In genomic region chr14:101808894-101809670, GRCh38 we compare ENCODE assay signal across 8 cellular contexts. TPM values are rescaled to one million over a fixed set of nuclear protein-coding genes. Genes with fewer than 3 reads are reported as not detected.
DNase-seq lines count a peak whose midpoint lies in the region; ATAC-seq and TF ChIP-seq lines count a peak whose summit lies in the region.

No MANE protein-coding gene starts in this region.

- H4K8ac ChIP-seq in H9 (replicated peaks; ENCODE audit: insufficient read length, low read depth, low read length): no peak overlapping the region

- H3K4me1 Mint-ChIP-seq in H9: peaks cover 18 to 36% of the 10 kb centered on the region in 2 experiments
- peaks cover 40% of the 10 kb centered on the region for H3K4me1 Mint-ChIP-seq in activated CD4-positive, alpha-beta memory T cell treated with anti-CD3 and anti-CD28 coated beads, Interleukin-2, amount 10 ng/mL, durations not matched to agents 7 days and 5 days

- POLR2A ChIA-PET in activated CD4-positive, alpha-beta memory T cell treated with anti-CD3 and anti-CD28 coated beads, Interleukin-2, amount 10 ng/mL, durations not matched to agents 7 days and 5 days (lab: Charles Lee): interaction anchor here (0.8 to 12.1 kb wide), 26 partner anchors 10 to 279 kb away, joined by 3 to 823 read pairs (median 13); partner anchors contain the start of gene PPP2R5C

- H3K36me3 Mint-ChIP-seq in H9 (ENCODE audit: insufficient read depth in 1 of 3, low read depth in 3 of 3): peaks cover 0 to 4% (median 2%) of the 10 kb centered on the region in 3 experiments; a peak in 2 of 7 replicates
- H3K36me3 Mint-ChIP-seq in activated CD4-positive, alpha-beta memory T cell treated with anti-CD3 and anti-CD28 coated beads, Interleukin-2, amount 10 ng/mL, durations not matched to agents 7 days and 5 days (ENCODE audit: low read depth): peaks cover 39% of the 10 kb centered on the region

- no peak overlapping the region for H2BK20ac ChIP-seq in H9 (ENCODE audit: low read depth, low read length, poor library complexity, severe bottlenecking)

- H3K27ac ChIP-seq in H9 (ENCODE audit: insufficient read length, low read depth, low read length) (peak overlapping the region; percentile 94), spleen (peak overlapping the region; percentile 93 to 100 (median 99))

- H3K23ac ChIP-seq in H9 (ENCODE audit: insufficient read length, low read depth, low read length): no peak overlapping the region

- no peak overlapping the region for H4K91ac ChIP-seq in H9 (ENCODE audit: insufficient read length, low read depth, low read length)

- H3K4me3 ChIP-seq in iPS-11a (ENCODE audit: low read depth, low read length): peak overlapping the region; percentile 98
- H3K4me3 ChIP-seq in spleen: peak overlapping the region; percentile 33 to 80 (median 54)

- H3K9me3 ChIP-seq in H9 (ENCODE audit: control insufficient read depth, low read depth, low read length): no peaks in the 10 kb centered on the region
- peaks cover 0 to 5% (median 0%) of the 10 kb centered on the region in 8 donors for H3K9me3 ChIP-seq in spleen

- DNase-seq in H9 (no peak), spleen (no peak)
- DNase-seq in activated CD4-positive, alpha-beta memory T cell treated with anti-CD3 and anti-CD28 coated beads, Interleukin-2, amount 10 ng/mL, durations not matched to agents 7 days and 5 days: no peak

- H3K27ac Mint-ChIP-seq in H9: peak overlapping the region; percentile 99 to 100 (median 100)
- peak overlapping the region; percentile 96 for H3K27ac Mint-ChIP-seq in activated CD4-positive, alpha-beta memory T cell treated with anti-CD3 and anti-CD28 coated beads, Interleukin-2, amount 10 ng/mL, durations not matched to agents 7 days and 5 days

- CTCF ChIA-PET in activated CD4-positive, alpha-beta memory T cell treated with anti-CD3 and anti-CD28 coated beads, Interleukin-2, amount 10 ng/mL, durations not matched to agents 7 days and 5 days (lab: Charles Lee): interaction anchor here (0.6 to 8.6 kb wide), 14 partner anchors 9 to 1525 kb away, joined by 3 to 84 read pairs (median 4); partner anchors contain the start of gene EIF5

- H3K4me3 Mint-ChIP-seq in H9: peak overlapping the region; percentile 87 to 92
- peak overlapping the region; percentile 83 for H3K4me3 Mint-ChIP-seq in activated CD4-positive, alpha-beta memory T cell treated with anti-CD3 and anti-CD28 coated beads, Interleukin-2, amount 10 ng/mL, durations not matched to agents 7 days and 5 days

- no peak overlapping the region for H3K18ac ChIP-seq in H9 (ENCODE audit: insufficient read length, low read depth, low read length)

- no peak overlapping the region for H2BK5ac ChIP-seq in H9 (ENCODE audit: insufficient read length, low read length)

- no peak overlapping the region for H3K56ac ChIP-seq in H9 (ENCODE audit: insufficient read length, low read depth, low read length)

- H3K23me2 ChIP-seq in H9 (ENCODE audit: insufficient read length, low read depth, low read length, poor library complexity, severe bottlenecking): no peaks in the 10 kb centered on the region

- H3K36me3 ChIP-seq in spleen: peaks cover 0 to 20% (median 0%) of the 10 kb centered on the region in 6 donors

- H3K79me1 ChIP-seq in H9 (ENCODE audit: insufficient read depth, low read depth, low read length, poor library complexity, severe bottlenecking): peaks cover 4% of the 10 kb centered on the region

- TF ChIP-seq CTCF in H9 (conservative IDR thresholded peaks at IDR 0.05): no peak
- TF ChIP-seq CTCF in spleen (IDR thresholded peaks at IDR 0.05 in 8 of 11, conservative IDR thresholded peaks at IDR 0.05 in 3 of 11): no peak

- no peak for TF ChIP-seq POLR2A in spleen (IDR thresholded peaks at IDR 0.05)

- WGBS in H9 (ENCODE audit: extremely low coverage, insufficient read length, low lambda C conversion rate): no CpG with 5 or more reads among the region's 6 CpGs
- 44 to 53% (median 47%) methylated on average over 6 of the region's 6 CpGs for WGBS in spleen, 5 donors

- H2AFZ ChIP-seq in H9 (ENCODE audit: low read length): peak overlapping the region; percentile 78

- intact Hi-C loops in spleen (cut with DNase I; ENCODE audit: low total_unique reads): no loop called here

- H3K9ac ChIP-seq in H9 (ENCODE audit: extremely low read depth, insufficient read length, low read length): peak overlapping the region; percentile 61

- H3K4me1 ChIP-seq in H9 (ENCODE audit: insufficient read depth, low read length) (no peaks in the 10 kb centered on the region), spleen (peaks cover 32 to 56% (median 47%) of the 10 kb centered on the region in 6 donors)

- no peak overlapping the region for H2AK5ac ChIP-seq in H9 (ENCODE audit: insufficient read length, low read length)

- H3K79me2 ChIP-seq in H9 (ENCODE audit: insufficient read depth, low read length): peaks cover 27% of the 10 kb centered on the region; the same call in 1 of the 2 replicates

- H2BK15ac ChIP-seq in H9 (ENCODE audit: low read depth, low read length): no peak overlapping the region

- no peaks in the 10 kb centered on the region for H3K27me3 Mint-ChIP-seq in H9 (ENCODE audit: low read depth)
- no peaks in the 10 kb centered on the region for H3K27me3 Mint-ChIP-seq in activated CD4-positive, alpha-beta memory T cell treated with anti-CD3 and anti-CD28 coated beads, Interleukin-2, amount 10 ng/mL, durations not matched to agents 7 days and 5 days

- no peaks in the 10 kb centered on the region for H4K20me1 ChIP-seq in H9 (ENCODE audit: control insufficient read depth, insufficient read depth, insufficient read length)

- H3K27me3 ChIP-seq in H9 (ENCODE audit: insufficient read depth, low read length) (no peaks in the 10 kb centered on the region), spleen (replicated peaks in 1 of 7) (no peaks in the 10 kb centered on the region)

- H2BK120ac ChIP-seq in H9 (ENCODE audit: low read depth, low read length, poor library complexity, severe bottlenecking): no peak overlapping the region

- no peak overlapping the region for H4K5ac ChIP-seq in H9 (ENCODE audit: insufficient read length, low read depth, low read length)

- H3K9me3 Mint-ChIP-seq in H9: no peaks in the 10 kb centered on the region; a peak in 1 of 5 replicates
- no peaks in the 10 kb centered on the region for H3K9me3 Mint-ChIP-seq in activated CD4-positive, alpha-beta memory T cell treated with anti-CD3 and anti-CD28 coated beads, Interleukin-2, amount 10 ng/mL, durations not matched to agents 7 days and 5 days

- H3K4ac ChIP-seq in H9 (ENCODE audit: low read depth, low read length): no peak overlapping the region

- no peak overlapping the region for H2BK12ac ChIP-seq in H9 (ENCODE audit: insufficient read length, low read depth, low read length)

- peak overlapping the region; percentile 74 for H3K4me2 ChIP-seq in H9 (ENCODE audit: insufficient read depth, insufficient read length, low read length)

- no peak overlapping the region for H3K14ac ChIP-seq in H9 (ENCODE audit: insufficient read depth, low read length)

- H3T11ph ChIP-seq in H9 (ENCODE audit: low read length): no peak overlapping the region

- ATAC-seq in GM21447 (IDR thresholded peaks at IDR 0.05; ENCODE audit: unreplicated experiment) (no peak), GM18868 (IDR thresholded peaks at IDR 0.05; ENCODE audit: unreplicated experiment) (no peak), HG02970 (IDR thresholded peaks at IDR 0.05; ENCODE audit: low FRiP score, unreplicated experiment) (no peak), HG03139 (IDR thresholded peaks at IDR 0.05; ENCODE audit: unreplicated experiment) (no peak)

RNA-seq across cellular contexts. Expression of gene PPP2R5C, which starts 47.6 kb away (rescaled TPM):
- total RNA-seq in H9 (2021): 92.8 and 93.0 TPM in 2 replicates
- 100 to 1,000 TPM; 338 to 348 TPM for total RNA-seq in activated CD4-positive, alpha-beta memory T cell treated with anti-CD3 and anti-CD28 coated beads, Interleukin-2, amount 10 ng/mL, durations not matched to agents 7 days and 5 days
- 100 to 1,000 TPM; 193 to 322 (median 219) TPM for total RNA-seq in spleen
- polyA plus RNA-seq in spleen: 10 to 100 TPM; 80.8 to 95.3 (median 84.4) TPM
